1 cellular context compared by ENCODE assay signal in genomic region chr7:105807363-105807762, GRCh38.
TF ChIP-seq lines count a peak whose summit lies in the region.

No MANE protein-coding gene starts in this region.

TF ChIP-seq in GM12878, 131 proteins besides CTCF, POLR2A, EP300 and RAD21:
- TF ChIP-seq ZBTB33 (IDR thresholded peaks at IDR 0.05) (no peak), PKNOX1 (IDR thresholded peaks at IDR 0.05) (peak; percentile 25; the same call in 1 of the 2 replicates), MTA3 (IDR thresholded peaks at IDR 0.05; ENCODE audit: borderline replicate concordance, low read length) (no peak), ZSCAN29 (IDR thresholded peaks at IDR 0.05) (no peak), KLF5 (IDR thresholded peaks at IDR 0.05; ENCODE audit: partially characterized antibody) (no peak), SKIL (IDR thresholded peaks at IDR 0.05; ENCODE audit: low read depth, poor library complexity, severe bottlenecking) (no peak), TCF3 (IDR thresholded peaks at IDR 0.05; ENCODE audit: borderline replicate concordance, insufficient read depth, low read depth, low read length) (no peak), TCF12 (IDR thresholded peaks at IDR 0.05; ENCODE audit: low read depth, low read length) (no peak), PML (IDR thresholded peaks at IDR 0.05; ENCODE audit: low read length) (no peak), BRCA1 (IDR thresholded peaks at IDR 0.05; ENCODE audit: low read depth, low read length) (no peak), USF2 (IDR thresholded peaks at IDR 0.05; ENCODE audit: borderline replicate concordance, low read depth, low read length) (no peak), SREBF2 (IDR thresholded peaks at IDR 0.05; ENCODE audit: low read length) (no peak), HDGF (IDR thresholded peaks at IDR 0.05) (no peak), BHLHE40 (IDR thresholded peaks at IDR 0.05; ENCODE audit: borderline replicate concordance in 1 of 2, low read depth in 2 of 2, low read length in 1 of 2) (peak in 1 of 2 experiments; percentile 4; a peak in 1 of 4 replicates), RAD51 (IDR thresholded peaks at IDR 0.05) (peak; percentile 74), HDAC6 (IDR thresholded peaks at IDR 0.05; ENCODE audit: unreplicated experiment) (no peak), SUZ12 (IDR thresholded peaks at IDR 0.05; ENCODE audit: unreplicated experiment) (no peak), ZNF24 (IDR thresholded peaks at IDR 0.05) (peak; percentile 83), NR2F1 (conservative IDR thresholded peaks at IDR 0.05) (no peak), NFIC (IDR thresholded peaks at IDR 0.05; ENCODE audit: low read depth, low read length) (no peak), SIN3A (IDR thresholded peaks at IDR 0.05; ENCODE audit: low read depth, low read length) (0 out of 2 replicates have a peak, but pooled peaks have one; percentile 20), ZNF274 (IDR thresholded peaks at IDR 0.05; ENCODE audit: insufficient read depth, insufficient read length) (no peak), IKZF2 (IDR thresholded peaks at IDR 0.05) (no peak), POU2F2 (IDR thresholded peaks at IDR 0.05; ENCODE audit: borderline replicate concordance, low read depth, low read length) (no peak), EZH2 (IDR thresholded peaks at IDR 0.05; ENCODE audit: borderline replicate concordance, control insufficient read depth, low read depth, low read length) (no peak), ZBED1 (IDR thresholded peaks at IDR 0.05; ENCODE audit: borderline replicate concordance) (no peak), CBX3 (IDR thresholded peaks at IDR 0.05; ENCODE audit: borderline replicate concordance, low read depth) (no peak)
- TF ChIP-seq, protein P1, sequence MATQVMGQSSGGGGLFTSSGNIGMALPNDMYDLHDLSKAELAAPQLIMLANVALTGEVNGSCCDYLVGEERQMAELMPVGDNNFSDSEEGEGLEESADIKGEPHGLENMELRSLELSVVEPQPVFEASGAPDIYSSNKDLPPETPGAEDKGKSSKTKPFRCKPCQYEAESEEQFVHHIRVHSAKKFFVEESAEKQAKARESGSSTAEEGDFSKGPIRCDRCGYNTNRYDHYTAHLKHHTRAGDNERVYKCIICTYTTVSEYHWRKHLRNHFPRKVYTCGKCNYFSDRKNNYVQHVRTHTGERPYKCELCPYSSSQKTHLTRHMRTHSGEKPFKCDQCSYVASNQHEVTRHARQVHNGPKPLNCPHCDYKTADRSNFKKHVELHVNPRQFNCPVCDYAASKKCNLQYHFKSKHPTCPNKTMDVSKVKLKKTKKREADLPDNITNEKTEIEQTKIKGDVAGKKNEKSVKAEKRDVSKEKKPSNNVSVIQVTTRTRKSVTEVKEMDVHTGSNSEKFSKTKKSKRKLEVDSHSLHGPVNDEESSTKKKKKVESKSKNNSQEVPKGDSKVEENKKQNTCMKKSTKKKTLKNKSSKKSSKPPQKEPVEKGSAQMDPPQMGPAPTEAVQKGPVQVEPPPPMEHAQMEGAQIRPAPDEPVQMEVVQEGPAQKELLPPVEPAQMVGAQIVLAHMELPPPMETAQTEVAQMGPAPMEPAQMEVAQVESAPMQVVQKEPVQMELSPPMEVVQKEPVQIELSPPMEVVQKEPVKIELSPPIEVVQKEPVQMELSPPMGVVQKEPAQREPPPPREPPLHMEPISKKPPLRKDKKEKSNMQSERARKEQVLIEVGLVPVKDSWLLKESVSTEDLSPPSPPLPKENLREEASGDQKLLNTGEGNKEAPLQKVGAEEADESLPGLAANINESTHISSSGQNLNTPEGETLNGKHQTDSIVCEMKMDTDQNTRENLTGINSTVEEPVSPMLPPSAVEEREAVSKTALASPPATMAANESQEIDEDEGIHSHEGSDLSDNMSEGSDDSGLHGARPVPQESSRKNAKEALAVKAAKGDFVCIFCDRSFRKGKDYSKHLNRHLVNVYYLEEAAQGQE (IDR thresholded peaks at IDR 0.05; ENCODE audit: low read depth, low read length) = no peak
- TF ChIP-seq, protein P2, sequence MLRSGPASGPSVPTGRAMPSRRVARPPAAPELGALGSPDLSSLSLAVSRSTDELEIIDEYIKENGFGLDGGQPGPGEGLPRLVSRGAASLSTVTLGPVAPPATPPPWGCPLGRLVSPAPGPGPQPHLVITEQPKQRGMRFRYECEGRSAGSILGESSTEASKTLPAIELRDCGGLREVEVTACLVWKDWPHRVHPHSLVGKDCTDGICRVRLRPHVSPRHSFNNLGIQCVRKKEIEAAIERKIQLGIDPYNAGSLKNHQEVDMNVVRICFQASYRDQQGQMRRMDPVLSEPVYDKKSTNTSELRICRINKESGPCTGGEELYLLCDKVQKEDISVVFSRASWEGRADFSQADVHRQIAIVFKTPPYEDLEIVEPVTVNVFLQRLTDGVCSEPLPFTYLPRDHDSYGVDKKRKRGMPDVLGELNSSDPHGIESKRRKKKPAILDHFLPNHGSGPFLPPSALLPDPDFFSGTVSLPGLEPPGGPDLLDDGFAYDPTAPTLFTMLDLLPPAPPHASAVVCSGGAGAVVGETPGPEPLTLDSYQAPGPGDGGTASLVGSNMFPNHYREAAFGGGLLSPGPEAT (IDR thresholded peaks at IDR 0.05; ENCODE audit: low read depth) = no peak
- TF ChIP-seq, protein P3, sequence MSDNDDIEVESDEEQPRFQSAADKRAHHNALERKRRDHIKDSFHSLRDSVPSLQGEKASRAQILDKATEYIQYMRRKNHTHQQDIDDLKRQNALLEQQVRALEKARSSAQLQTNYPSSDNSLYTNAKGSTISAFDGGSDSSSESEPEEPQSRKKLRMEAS (IDR thresholded peaks at IDR 0.05; ENCODE audit: low read depth, low read length) = no peak
- TF ChIP-seq, protein P4, sequence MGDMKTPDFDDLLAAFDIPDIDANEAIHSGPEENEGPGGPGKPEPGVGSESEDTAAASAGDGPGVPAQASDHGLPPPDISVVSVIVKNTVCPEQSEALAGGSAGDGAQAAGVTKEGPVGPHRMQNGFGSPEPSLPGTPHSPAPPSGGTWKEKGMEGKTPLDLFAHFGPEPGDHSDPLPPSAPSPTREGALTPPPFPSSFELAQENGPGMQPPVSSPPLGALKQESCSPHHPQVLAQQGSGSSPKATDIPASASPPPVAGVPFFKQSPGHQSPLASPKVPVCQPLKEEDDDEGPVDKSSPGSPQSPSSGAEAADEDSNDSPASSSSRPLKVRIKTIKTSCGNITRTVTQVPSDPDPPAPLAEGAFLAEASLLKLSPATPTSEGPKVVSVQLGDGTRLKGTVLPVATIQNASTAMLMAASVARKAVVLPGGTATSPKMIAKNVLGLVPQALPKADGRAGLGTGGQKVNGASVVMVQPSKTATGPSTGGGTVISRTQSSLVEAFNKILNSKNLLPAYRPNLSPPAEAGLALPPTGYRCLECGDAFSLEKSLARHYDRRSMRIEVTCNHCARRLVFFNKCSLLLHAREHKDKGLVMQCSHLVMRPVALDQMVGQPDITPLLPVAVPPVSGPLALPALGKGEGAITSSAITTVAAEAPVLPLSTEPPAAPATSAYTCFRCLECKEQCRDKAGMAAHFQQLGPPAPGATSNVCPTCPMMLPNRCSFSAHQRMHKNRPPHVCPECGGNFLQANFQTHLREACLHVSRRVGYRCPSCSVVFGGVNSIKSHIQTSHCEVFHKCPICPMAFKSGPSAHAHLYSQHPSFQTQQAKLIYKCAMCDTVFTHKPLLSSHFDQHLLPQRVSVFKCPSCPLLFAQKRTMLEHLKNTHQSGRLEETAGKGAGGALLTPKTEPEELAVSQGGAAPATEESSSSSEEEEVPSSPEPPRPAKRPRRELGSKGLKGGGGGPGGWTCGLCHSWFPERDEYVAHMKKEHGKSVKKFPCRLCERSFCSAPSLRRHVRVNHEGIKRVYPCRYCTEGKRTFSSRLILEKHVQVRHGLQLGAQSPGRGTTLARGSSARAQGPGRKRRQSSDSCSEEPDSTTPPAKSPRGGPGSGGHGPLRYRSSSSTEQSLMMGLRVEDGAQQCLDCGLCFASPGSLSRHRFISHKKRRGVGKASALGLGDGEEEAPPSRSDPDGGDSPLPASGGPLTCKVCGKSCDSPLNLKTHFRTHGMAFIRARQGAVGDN (IDR thresholded peaks at IDR 0.05) = peak; percentile 63
